Comparison of ENCODE assay signal across 9 cellular contexts in the genomic region with DNA sequence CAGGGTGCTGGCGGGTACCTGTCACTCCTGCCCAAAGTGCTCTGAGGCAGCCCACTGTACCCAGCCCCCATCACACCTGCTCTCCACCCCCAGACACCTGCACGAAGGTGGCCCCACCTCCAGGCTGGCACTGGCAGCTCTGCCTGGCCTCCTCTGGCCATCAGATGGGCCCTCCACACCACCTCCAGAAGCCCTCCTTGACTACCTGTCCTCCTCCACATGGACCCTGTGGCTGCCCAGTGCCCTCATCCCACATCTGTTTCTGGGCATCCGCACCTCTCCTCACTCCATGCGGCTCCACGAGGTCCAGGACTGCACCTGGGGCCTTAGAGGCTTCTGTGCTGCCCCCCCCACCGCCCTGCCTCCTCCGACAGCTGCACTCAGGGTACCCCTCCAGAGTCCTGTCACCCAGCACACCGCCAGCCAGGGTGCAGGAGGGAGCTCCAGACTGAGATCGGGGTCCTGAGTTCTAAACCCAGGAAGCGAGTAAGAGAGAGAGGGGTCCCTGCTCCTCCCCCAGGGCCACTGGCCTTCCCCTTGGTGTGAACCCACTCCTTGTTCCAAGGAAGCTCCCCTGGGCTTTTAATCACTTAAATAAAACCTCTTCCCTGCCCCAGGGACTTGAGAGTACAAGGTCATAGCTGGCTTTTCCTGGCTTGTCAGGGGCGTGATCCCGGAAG. TPM values are rescaled to one million over a fixed set of nuclear protein-coding genes. Genes with fewer than 3 reads are reported as not detected.
DNase-seq lines count a peak whose midpoint lies in the region; ATAC-seq and TF ChIP-seq lines count a peak whose summit lies in the region.
"Had no signal": no experiment of that assay in that cellular context is flagged by ENCODE, and none has a peak within 500 bp of the region (broad histone marks: within the 10 kb centered on the region; RNA-seq: fewer than 3 reads in every experiment).

No MANE protein-coding gene starts in this region.

- CTCF ChIA-PET in CD4-positive, alpha-beta T cell (lab: Charles Lee), result no interaction called here
- CTCF ChIA-PET in activated CD8-positive, alpha-beta T cell treated with anti-CD3 and anti-CD28 coated beads for 36 hours (lab: Charles Lee), result interaction anchor here (0.7 to 1.3 kb wide), 5 partner anchors 46 to 91 kb away, joined by 3 to 9 read pairs (median 4); partner anchors contain the start of gene LSP1

- H3K4me3 ChIP-seq in fibroblast of villous mesenchyme (ENCODE audit: low read depth, low read length), result peak overlapping the region; percentile 74

- no peaks in the 10 kb centered on the region for H3K27me3 ChIP-seq in CD4-positive, alpha-beta T cell (ENCODE audit: control insufficient read depth, insufficient read depth, low read length)
- H3K27me3 ChIP-seq in foreskin keratinocyte, result no peaks in the 10 kb centered on the region

- no peaks in the 10 kb centered on the region for H3K27me3 Mint-ChIP-seq in CD4-positive, alpha-beta T cell
- H3K27me3 Mint-ChIP-seq in activated CD8-positive, alpha-beta T cell treated with anti-CD3 and anti-CD28 coated beads for 36 hours, result no peaks in the 10 kb centered on the region

- H3K9me3 Mint-ChIP-seq in CD4-positive, alpha-beta T cell, result no peaks in the 10 kb centered on the region
- H3K9me3 Mint-ChIP-seq in activated CD8-positive, alpha-beta T cell treated with anti-CD3 and anti-CD28 coated beads for 36 hours, result no peaks in the 10 kb centered on the region

- H3K27ac Mint-ChIP-seq in CD4-positive, alpha-beta T cell, result peak overlapping the region; percentile 81
- peak overlapping the region; percentile 44 for H3K27ac Mint-ChIP-seq in activated CD8-positive, alpha-beta T cell treated with anti-CD3 and anti-CD28 coated beads for 36 hours

- peaks cover 5% of the 10 kb centered on the region for H3K4me1 ChIP-seq in foreskin keratinocyte

- peak overlapping the region; percentile 21 for H3K27ac ChIP-seq in CD4-positive, alpha-beta T cell (ENCODE audit: low read depth, low read length)
- H3K27ac ChIP-seq in foreskin keratinocyte, result no peak overlapping the region

- H3K4me1 Mint-ChIP-seq in CD4-positive, alpha-beta T cell (ENCODE audit: low read depth), result peaks cover 49% of the 10 kb centered on the region
- peaks cover 49% of the 10 kb centered on the region for H3K4me1 Mint-ChIP-seq in activated CD8-positive, alpha-beta T cell treated with anti-CD3 and anti-CD28 coated beads for 36 hours (ENCODE audit: low read depth)

- H3K36me3 Mint-ChIP-seq in CD4-positive, alpha-beta T cell (ENCODE audit: low read depth), result peaks cover 9% of the 10 kb centered on the region
- peaks cover 5% of the 10 kb centered on the region for H3K36me3 Mint-ChIP-seq in activated CD8-positive, alpha-beta T cell treated with anti-CD3 and anti-CD28 coated beads for 36 hours (ENCODE audit: low read depth)

- POLR2A ChIA-PET in CD4-positive, alpha-beta T cell (lab: Charles Lee), result interaction anchor here (1.4 kb wide), 1 partner anchor 88 kb away, joined by 4 read pairs; no protein-coding TSS in a partner anchor
- POLR2A ChIA-PET in activated CD8-positive, alpha-beta T cell treated with anti-CD3 and anti-CD28 coated beads for 36 hours (lab: Charles Lee), result interaction anchor here (1.0 kb wide), 1 partner anchor 10 kb away, joined by 3 read pairs; no protein-coding TSS in a partner anchor

- intact Hi-C loops in CD4-positive, alpha-beta T cell (cut with DNase I, micrococcal nuclease), result loop anchor here in 1 of 2 experiments (5.0 to 10.0 kb wide), 5 partner anchors 90 to 1407 kb away; partner anchors contain the start of genes DUSP8, LSP1 and TSSC4
- intact Hi-C loops in activated CD8-positive, alpha-beta T cell treated with anti-CD3 and anti-CD28 coated beads for 36 hours (cut with micrococcal nuclease), result no loop called here
- intact Hi-C loops in posterior vena cava (cut with DNase I), result no loop called here

- ATAC-seq in CD4-positive, alpha-beta T cell (ENCODE audit: poor library complexity), result no peak
- ATAC-seq in activated CD8-positive, alpha-beta T cell treated with anti-CD3 and anti-CD28 coated beads for 36 hours, result no peak
- ATAC-seq in foreskin keratinocyte, result no peak

- no peak for DNase-seq in CD4-positive, alpha-beta T cell
- no peak for DNase-seq in activated CD8-positive, alpha-beta T cell treated with anti-CD3 and anti-CD28 coated beads for 36 hours
- DNase-seq in fibroblast of villous mesenchyme (ENCODE audit: low read depth) (peak; percentile 48), posterior vena cava (ENCODE audit: low spot score) (peak; percentile 78), nucleus accumbens (lab: John Stamatoyannopoulos, UW) (no peak), foreskin keratinocyte (no peak)
- no peak for DNase-seq in activated CD8-positive, alpha-beta memory T cell treated with anti-CD3 and anti-CD28 coated beads, Interleukin-2, amount 50 U/mL, for 48 hours
- no peak for DNase-seq in activated CD8-positive, alpha-beta memory T cell treated with anti-CD3 and anti-CD28 coated beads for 24 hours
- DNase-seq: retina had no signal

- TF ChIP-seq CTCF in CD4-positive, alpha-beta T cell (IDR thresholded peaks at IDR 0.05), result no peak
- TF ChIP-seq CTCF in activated CD8-positive, alpha-beta T cell treated with anti-CD3 and anti-CD28 coated beads for 36 hours (IDR thresholded peaks at IDR 0.05), result no peak
- TF ChIP-seq CTCF in fibroblast of villous mesenchyme (IDR thresholded peaks at IDR 0.05; ENCODE audit: insufficient read depth, low read depth, low read length) (no peak), foreskin keratinocyte (conservative IDR thresholded peaks at IDR 0.05) (no peak)

- H3K4me3 Mint-ChIP-seq in CD4-positive, alpha-beta T cell, result peak overlapping the region; percentile 89
- peak overlapping the region; percentile 66 for H3K4me3 Mint-ChIP-seq in activated CD8-positive, alpha-beta T cell treated with anti-CD3 and anti-CD28 coated beads for 36 hours

- no peaks in the 10 kb centered on the region for H3K9me3 ChIP-seq in CD4-positive, alpha-beta T cell (ENCODE audit: control insufficient read depth, low read length)

RNA-seq across cellular contexts. Expression of gene CTSD, which starts 1.7 kb away (rescaled TPM):
- total RNA-seq in CD4-positive, alpha-beta T cell, result 10 to 100 TPM; 63.3 to 71.3 TPM
- 10 to 100 TPM; 44.9 to 45.6 TPM for total RNA-seq in activated CD8-positive, alpha-beta T cell treated with anti-CD3 and anti-CD28 coated beads for 36 hours
- total RNA-seq in fibroblast of villous mesenchyme (63.9 and 84.1 TPM in 2 replicates), posterior vena cava (100 to 1,000 TPM; 351 to 519 TPM), foreskin keratinocyte (116 and 154 TPM in 2 replicates)
- 185 and 260 TPM in 2 replicates for polyA plus RNA-seq in foreskin keratinocyte

RNA-seq across cellular contexts. Expression of gene IFITM10, which starts 11.6 kb away (rescaled TPM):
- total RNA-seq in CD4-positive, alpha-beta T cell, result 1 to 10 TPM; 1.7 TPM
- total RNA-seq in activated CD8-positive, alpha-beta T cell treated with anti-CD3 and anti-CD28 coated beads for 36 hours, result under 1 TPM; 0.07 to 0.31 TPM
- 0.32 and 0.43 TPM in 2 replicates for total RNA-seq in fibroblast of villous mesenchyme
- 1 to 10 TPM; 1.4 to 2.4 TPM for total RNA-seq in posterior vena cava
- total RNA-seq in foreskin keratinocyte, result 0.04 and 0.14 TPM in 2 replicates
- polyA plus RNA-seq in foreskin keratinocyte, result 0.06 TPM in 1 of 2 replicates, not detected in the other

Comparison
In these comparisons a context has a peak if more than half of its experiments do, and no peak if none do; other contexts are left out.
1. DNase-seq: peak in fibroblast of villous mesenchyme (single experiment) and posterior vena cava (single experiment); none in CD4-positive, alpha-beta T cell (0 of 10), activated CD8-positive, alpha-beta T cell treated with anti-CD3 and anti-CD28 coated beads for 36 hours (single experiment), nucleus accumbens (0 of 56), foreskin keratinocyte (0 of 2), activated CD8-positive, alpha-beta memory T cell treated with anti-CD3 and anti-CD28 coated beads, Interleukin-2, amount 50 U/mL, for 48 hours (single experiment) and activated CD8-positive, alpha-beta memory T cell treated with anti-CD3 and anti-CD28 coated beads for 24 hours (single experiment).